ENCODE assay signal across 1 cellular context in the genomic region with DNA sequence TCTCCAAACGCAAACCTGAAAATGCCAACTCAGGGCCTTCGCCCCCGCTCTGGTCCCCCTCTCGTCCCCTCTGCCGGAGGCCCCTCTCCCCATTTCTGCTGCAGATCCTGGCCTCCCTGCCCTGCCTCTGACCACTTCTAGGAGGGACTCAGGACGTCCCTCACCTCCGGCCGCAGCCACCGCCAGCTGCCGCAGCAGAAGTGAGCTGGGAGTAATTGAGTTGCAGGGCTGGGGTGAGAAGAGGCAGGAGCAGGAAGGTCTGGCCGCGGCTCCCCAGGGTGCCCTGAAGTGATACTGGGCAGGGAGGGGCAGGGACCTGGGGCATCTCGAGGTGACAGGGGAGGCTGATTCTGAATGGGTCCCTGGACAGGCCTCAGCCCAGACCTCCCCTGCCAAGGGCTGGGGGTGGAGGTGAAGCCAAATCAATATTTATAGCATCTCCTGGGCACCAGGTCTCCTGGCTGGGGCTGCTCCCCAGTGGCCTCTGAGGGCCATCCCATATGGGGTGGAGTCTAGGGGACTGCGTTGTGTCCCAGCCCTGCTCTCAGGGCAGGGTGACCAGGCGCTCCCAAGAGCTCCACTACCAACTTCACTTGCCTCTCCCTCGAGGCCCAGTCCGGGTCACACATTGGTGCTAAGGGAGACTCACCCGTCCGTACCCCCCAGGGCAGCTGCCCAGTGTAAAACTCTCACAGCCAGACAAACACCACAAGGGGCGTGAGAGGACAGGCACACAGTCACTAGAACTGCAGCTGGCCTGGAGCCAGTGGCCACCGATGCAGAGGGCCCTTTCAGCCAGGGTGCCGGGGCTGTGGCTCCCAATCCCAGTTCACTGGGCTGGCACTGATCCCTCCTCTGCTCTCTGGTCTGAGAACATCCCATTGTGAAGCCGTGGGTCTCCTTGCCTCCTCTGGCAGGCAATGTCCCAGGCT.
TF ChIP-seq lines count a peak whose summit lies in the region.

No MANE protein-coding gene starts in this region.

TF ChIP-seq in HEK293, 187 proteins besides CTCF, POLR2A, EP300 and RAD21 (continued from another document):
- TF ChIP-seq PRDM10 (tag by site-specific recombination; IDR thresholded peaks at IDR 0.05): peak; percentile 36; the same call in 1 of the 2 replicates
- no peak for TF ChIP-seq ZNF76 (tag by site-specific recombination; IDR thresholded peaks at IDR 0.05; ENCODE audit: borderline replicate concordance, low read depth)
- TF ChIP-seq GLIS1 (tag by site-specific recombination; IDR thresholded peaks at IDR 0.05): peak; percentile 63
- TF ChIP-seq, protein P1, sequence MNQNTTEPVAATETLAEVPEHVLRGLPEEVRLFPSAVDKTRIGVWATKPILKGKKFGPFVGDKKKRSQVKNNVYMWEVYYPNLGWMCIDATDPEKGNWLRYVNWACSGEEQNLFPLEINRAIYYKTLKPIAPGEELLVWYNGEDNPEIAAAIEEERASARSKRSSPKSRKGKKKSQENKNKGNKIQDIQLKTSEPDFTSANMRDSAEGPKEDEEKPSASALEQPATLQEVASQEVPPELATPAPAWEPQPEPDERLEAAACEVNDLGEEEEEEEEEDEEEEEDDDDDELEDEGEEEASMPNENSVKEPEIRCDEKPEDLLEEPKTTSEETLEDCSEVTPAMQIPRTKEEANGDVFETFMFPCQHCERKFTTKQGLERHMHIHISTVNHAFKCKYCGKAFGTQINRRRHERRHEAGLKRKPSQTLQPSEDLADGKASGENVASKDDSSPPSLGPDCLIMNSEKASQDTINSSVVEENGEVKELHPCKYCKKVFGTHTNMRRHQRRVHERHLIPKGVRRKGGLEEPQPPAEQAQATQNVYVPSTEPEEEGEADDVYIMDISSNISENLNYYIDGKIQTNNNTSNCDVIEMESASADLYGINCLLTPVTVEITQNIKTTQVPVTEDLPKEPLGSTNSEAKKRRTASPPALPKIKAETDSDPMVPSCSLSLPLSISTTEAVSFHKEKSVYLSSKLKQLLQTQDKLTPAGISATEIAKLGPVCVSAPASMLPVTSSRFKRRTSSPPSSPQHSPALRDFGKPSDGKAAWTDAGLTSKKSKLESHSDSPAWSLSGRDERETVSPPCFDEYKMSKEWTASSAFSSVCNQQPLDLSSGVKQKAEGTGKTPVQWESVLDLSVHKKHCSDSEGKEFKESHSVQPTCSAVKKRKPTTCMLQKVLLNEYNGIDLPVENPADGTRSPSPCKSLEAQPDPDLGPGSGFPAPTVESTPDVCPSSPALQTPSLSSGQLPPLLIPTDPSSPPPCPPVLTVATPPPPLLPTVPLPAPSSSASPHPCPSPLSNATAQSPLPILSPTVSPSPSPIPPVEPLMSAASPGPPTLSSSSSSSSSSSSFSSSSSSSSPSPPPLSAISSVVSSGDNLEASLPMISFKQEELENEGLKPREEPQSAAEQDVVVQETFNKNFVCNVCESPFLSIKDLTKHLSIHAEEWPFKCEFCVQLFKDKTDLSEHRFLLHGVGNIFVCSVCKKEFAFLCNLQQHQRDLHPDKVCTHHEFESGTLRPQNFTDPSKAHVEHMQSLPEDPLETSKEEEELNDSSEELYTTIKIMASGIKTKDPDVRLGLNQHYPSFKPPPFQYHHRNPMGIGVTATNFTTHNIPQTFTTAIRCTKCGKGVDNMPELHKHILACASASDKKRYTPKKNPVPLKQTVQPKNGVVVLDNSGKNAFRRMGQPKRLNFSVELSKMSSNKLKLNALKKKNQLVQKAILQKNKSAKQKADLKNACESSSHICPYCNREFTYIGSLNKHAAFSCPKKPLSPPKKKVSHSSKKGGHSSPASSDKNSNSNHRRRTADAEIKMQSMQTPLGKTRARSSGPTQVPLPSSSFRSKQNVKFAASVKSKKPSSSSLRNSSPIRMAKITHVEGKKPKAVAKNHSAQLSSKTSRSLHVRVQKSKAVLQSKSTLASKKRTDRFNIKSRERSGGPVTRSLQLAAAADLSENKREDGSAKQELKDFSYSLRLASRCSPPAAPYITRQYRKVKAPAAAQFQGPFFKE (tag by site-specific recombination; IDR thresholded peaks at IDR 0.05; ENCODE audit: borderline replicate concordance): no peak
- TF ChIP-seq ZNF341 (tag by site-specific recombination; IDR thresholded peaks at IDR 0.05; ENCODE audit: low read depth): peak; percentile 58
